Comparison of ENCODE assay signal across 8 cellular contexts in genomic region chr1:54488831-54489626, GRCh38. TPM values are rescaled to one million over a fixed set of nuclear protein-coding genes. Genes with fewer than 3 reads are reported as not detected.
DNase-seq lines count a peak whose midpoint lies in the region; ATAC-seq, FAIRE-seq and TF ChIP-seq lines count a peak whose summit lies in the region.

No MANE protein-coding gene starts in this region.

- H3K79me2 ChIP-seq in keratinocyte (ENCODE audit: control insufficient read depth, insufficient read depth, low read length): no peaks in the 10 kb centered on the region

- dilution Hi-C loops in keratinocyte (cut with MboI; ENCODE audit: extremely low pct_ligation_motif_present, low sequenced_read_pairs): no loop called here

- peak; percentile 91 for TF ChIP-seq CTCF in GM10248 (IDR thresholded peaks at IDR 0.05; ENCODE audit: control extremely low read depth, extremely low read depth, low read depth, missing control alignments)
- peak; percentile 67 to 90 (median 83) for TF ChIP-seq CTCF in keratinocyte (optimal IDR thresholded peaks at IDR 0.05 in 1 of 3, IDR thresholded peaks at IDR 0.05 in 1 of 3, conservative IDR thresholded peaks at IDR 0.05 in 1 of 3; ENCODE audit: extremely low read depth in 1 of 3, insufficient read depth in 2 of 3, low read length in 3 of 3)
- TF ChIP-seq CTCF in spleen (IDR thresholded peaks at IDR 0.05 in 8 of 11, conservative IDR thresholded peaks at IDR 0.05 in 3 of 11): peak; percentile 86 to 98 (median 96)

- ATAC-seq in HG02759 (IDR thresholded peaks at IDR 0.05; ENCODE audit: unreplicated experiment): peak; percentile 71
- peak; percentile 56 for ATAC-seq in central memory CD8-positive, alpha-beta T cell (replicated peaks; ENCODE audit: extremely low read depth, poor library complexity, severe bottlenecking)

- no peak for FAIRE-seq in keratinocyte (lab: Jason Lieb, UNC)

- CTCF ChIA-PET in GM10248 (lab: Yijun Ruan, JAX): interaction anchor here (0.6 to 3.2 kb wide), 40 partner anchors 9 to 628 kb away, joined by 3 to 36 read pairs (median 5); partner anchors contain the start of genes ACOT11, CYB5RL, MRPL37 and SSBP3

- POLR2A ChIA-PET in GM10248 (lab: Yijun Ruan, JAX): interaction anchor here (0.5 to 0.6 kb wide), 2 partner anchors 351 to 420 kb away, joined by 5 read pairs; no protein-coding TSS in a partner anchor

- H3K9ac ChIP-seq in keratinocyte (ENCODE audit: control insufficient read depth, extremely low read depth, insufficient read depth, low read length): peak overlapping the region; percentile 77

- H3K9me3 ChIP-seq in keratinocyte (ENCODE audit: control insufficient read depth, low read depth, low read length) (no peaks in the 10 kb centered on the region), spleen (no peaks in the 10 kb centered on the region)

- H3K9me3 Mint-ChIP-seq in central memory CD8-positive, alpha-beta T cell: no peaks in the 10 kb centered on the region

- H3K4me3 ChIP-seq in keratinocyte (ENCODE audit: control insufficient read depth in 2 of 3, extremely low read depth in 1 of 3, insufficient read depth in 2 of 3, low read depth in 1 of 3, low read length in 3 of 3) (peak overlapping the region; percentile 48 to 84 (median 75)), spleen (peak overlapping the region; percentile 60 to 81 (median 63))

- H3K36me3 ChIP-seq in keratinocyte (ENCODE audit: control insufficient read depth in 2 of 2, extremely low read depth in 1 of 2, insufficient read depth in 2 of 2, low read length in 2 of 2): no peaks in the 10 kb centered on the region
- H3K36me3 ChIP-seq in spleen: no peaks in the 10 kb centered on the region

- H3K27ac Mint-ChIP-seq in central memory CD8-positive, alpha-beta T cell (ENCODE audit: low read depth): peak overlapping the region; percentile 88

- H3K9me1 ChIP-seq in keratinocyte (ENCODE audit: control insufficient read depth, extremely low read depth, insufficient read depth, low read length): no peaks in the 10 kb centered on the region

- 0 to 1% (median 1%) methylated on average over 29 to 51 of the region's 51 CpGs for WGBS in spleen, 5 donors

- H3K27ac ChIP-seq in keratinocyte (ENCODE audit: control insufficient read depth, insufficient read depth, low read length) (peak overlapping the region; percentile 58), spleen (peak overlapping the region; percentile 78 to 91 (median 88))

- peak overlapping the region; percentile 91 for H3K4me2 ChIP-seq in keratinocyte (ENCODE audit: control insufficient read depth, extremely low read depth, insufficient read depth, low read depth, low read length)

- H2AFZ ChIP-seq in keratinocyte (ENCODE audit: control insufficient read depth, low read length): peak overlapping the region; percentile 75

- H4K20me1 ChIP-seq in keratinocyte (ENCODE audit: control insufficient read depth, extremely low read depth, insufficient read depth, low read length): no peaks in the 10 kb centered on the region

- H3K27me3 Mint-ChIP-seq in central memory CD8-positive, alpha-beta T cell: peaks cover 21% of the 10 kb centered on the region

- peak overlapping the region; percentile 82 for H3K4me3 Mint-ChIP-seq in central memory CD8-positive, alpha-beta T cell

- no peak for TF ChIP-seq POLR2A in spleen (IDR thresholded peaks at IDR 0.05)

- H3K4me1 ChIP-seq in keratinocyte (ENCODE audit: control insufficient read depth, extremely low read depth, insufficient read depth, low read length): peaks cover 28% of the 10 kb centered on the region
- peaks cover 17 to 52% (median 36%) of the 10 kb centered on the region in 6 donors for H3K4me1 ChIP-seq in spleen

- DNase-seq in GM10248 (ENCODE audit: extremely low spot score) (peak; percentile 91), NCI-H2107 treated with DMSO at 0.1 percent for 48 hours (lab: John Stamatoyannopoulos, UW; ENCODE audit: unreplicated experiment) (peak; percentile 72), keratinocyte (ENCODE audit: low read depth, low spot score) (no peak), spleen (peak; percentile 95), cerebellar nuclear complex (lab: John Stamatoyannopoulos, UW) (no peak)
- peak; percentile 48 to 56 (median 52) for DNase-seq in activated CD4-positive, CD25-positive, alpha-beta regulatory T cell (lab: John Stamatoyannopoulos, UW)
- DNase-seq in central memory CD8-positive, alpha-beta T cell (ENCODE audit: low spot score in 2 of 2): peak; percentile 52 to 63

- intact Hi-C loops in spleen (cut with DNase I; ENCODE audit: low total_unique reads): loop anchor here (5.0 to 10.0 kb wide), 2 partner anchors 174 to 417 kb away; no protein-coding TSS in a partner anchor

- no peaks in the 10 kb centered on the region for H3K27me3 ChIP-seq in keratinocyte (ENCODE audit: control insufficient read depth, extremely low read depth, insufficient read depth, low read length)
- peaks cover 0 to 42% (median 0%) of the 10 kb centered on the region in 7 donors for H3K27me3 ChIP-seq in spleen (replicated peaks in 1 of 7)

- H3K36me3 Mint-ChIP-seq in central memory CD8-positive, alpha-beta T cell (ENCODE audit: insufficient read depth): peaks cover 3% of the 10 kb centered on the region

- H3K4me1 Mint-ChIP-seq in central memory CD8-positive, alpha-beta T cell: peaks cover 43% of the 10 kb centered on the region

RNA-seq across cellular contexts. Expression of gene ACOT11, which starts 59.0 kb away (rescaled TPM):
- 3.4 to 4.0 TPM (median 3.9 TPM) in 3 replicates for polyA plus RNA-seq in keratinocyte
- 0.65 TPM for polyA plus RNA-seq in keratinocyte (2011; ENCODE audit: low read depth)
- 2.0 and 3.2 TPM in 2 replicates for polyA plus RNA-seq in keratinocyte (2011; cell fraction: cytosol; rRNA removed)
- 7.3 and 9.5 TPM in 2 replicates for polyA plus RNA-seq in keratinocyte (2011; cell fraction: nucleus; rRNA removed)
- polyA plus RNA-seq in keratinocyte (2012; ENCODE audit: low replicate concordance): 2.0 and 4.7 TPM in 2 replicates
- 3.6 to 11.6 TPM (median 5.3 TPM) in 3 replicates for polyA minus RNA-seq in keratinocyte
- 5.2 TPM for polyA minus RNA-seq in keratinocyte (2011; cell fraction: cytosol; rRNA and poly(A)+ RNA removed)
- polyA minus RNA-seq in keratinocyte (2011; cell fraction: nucleus; rRNA and poly(A)+ RNA removed): 5.1 and 6.4 TPM in 2 replicates
- 1 to 10 TPM; 1.5 to 3.2 (median 2.5) TPM for total RNA-seq in spleen
- under 1 TPM; 0.30 to 0.86 (median 0.52) TPM for polyA plus RNA-seq in spleen

Comparison
In these comparisons a context has a peak if more than half of its experiments do, and no peak if none do; other contexts are left out.
1. DNase-seq: peak in GM10248 (single experiment), NCI-H2107 treated with DMSO at 0.1 percent for 48 hours (single experiment), activated CD4-positive, CD25-positive, alpha-beta regulatory T cell (4 of 4), central memory CD8-positive, alpha-beta T cell (2 of 2) and spleen (single experiment); none in keratinocyte (single experiment) and cerebellar nuclear complex (0 of 2).
2. Peak in every context shown above with its lines, with median percentiles within 50 percentile points of each other: CTCF ChIP-seq.